ENCODE assay signal across 16 cellular contexts in genomic region chr20:10487354-10488115, GRCh38.
A peak's percentile ranks its signal among the peaks of the same experiment; 100 is the strongest.
DNase-seq lines count a peak whose midpoint lies in the region; ATAC-seq and FAIRE-seq lines count a peak whose summit lies in the region.
"Had no signal": no experiment of that assay in that cellular context is flagged by ENCODE, and none has a peak within 500 bp of the region (broad histone marks: within the 10 kb centered on the region; RNA-seq: fewer than 3 reads in every experiment).

No MANE protein-coding gene starts in this region.

- in situ Hi-C loops in ACHN (cut with HindIII; ENCODE audit: low pct_ligation_motif_present, low pct_unique_long_range_greater_than_20kb, low sequenced_read_pairs) (no loop called here), KBM-7 (cut with MboI; ENCODE audit: low pct_unique_long_range_greater_than_20kb, low sequenced_read_pairs) (no loop called here)

- peak; percentile 25 for DNase-seq in ACHN
- DNase-seq in HK-2 (ENCODE audit: unreplicated experiment), result peak; percentile 17
- DNase-seq in amniotic epithelial cell (ENCODE audit: low read depth), result peak; percentile 82
- no peak for DNase-seq in superior temporal gyrus (ENCODE audit: extremely low spot score)
- DNase-seq in KBM-7, result no peak
- DNase-seq in AG08396 (ENCODE audit: low spot score), result no peak
- DNase-seq: activated CD4-positive, alpha-beta memory T cell treated with anti-CD3 and anti-CD28 coated beads for 36 hours; activated effector memory CD4-positive, alpha-beta T cell treated with Interleukin-2 at 50 U/mL for 16 hours; GOT3; MG63; mucosa of descending colon; stimulated activated CD4-positive, alpha-beta T cell treated with anti-CD3 and anti-CD28 coated beads, Interleukin-2, amount 100 ng/mL, for 24 hours had no signal

- peak; percentile 27 for FAIRE-seq in islet of Langerhans (lab: Jason Lieb, UNC)
- FAIRE-seq: endometrium had no signal

- no peak for ATAC-seq in GM21723 (IDR thresholded peaks at IDR 0.05; ENCODE audit: unreplicated experiment)
- ATAC-seq: mucosa of descending colon, Panc1 had no signal

Comparison
In these comparisons a context has a peak if more than half of its experiments do, and no peak if none do; other contexts are left out.
1. DNase-seq: peak in ACHN (single experiment), HK-2 (single experiment) and amniotic epithelial cell (single experiment); none in superior temporal gyrus (single experiment), KBM-7 (single experiment) and AG08396 (single experiment).